In genomic region chr13:48975101-48975925, GRCh38 we compare ENCODE assay signal across 1 cellular context.
TF ChIP-seq lines count a peak whose summit lies in the region.

A gene with protein sequence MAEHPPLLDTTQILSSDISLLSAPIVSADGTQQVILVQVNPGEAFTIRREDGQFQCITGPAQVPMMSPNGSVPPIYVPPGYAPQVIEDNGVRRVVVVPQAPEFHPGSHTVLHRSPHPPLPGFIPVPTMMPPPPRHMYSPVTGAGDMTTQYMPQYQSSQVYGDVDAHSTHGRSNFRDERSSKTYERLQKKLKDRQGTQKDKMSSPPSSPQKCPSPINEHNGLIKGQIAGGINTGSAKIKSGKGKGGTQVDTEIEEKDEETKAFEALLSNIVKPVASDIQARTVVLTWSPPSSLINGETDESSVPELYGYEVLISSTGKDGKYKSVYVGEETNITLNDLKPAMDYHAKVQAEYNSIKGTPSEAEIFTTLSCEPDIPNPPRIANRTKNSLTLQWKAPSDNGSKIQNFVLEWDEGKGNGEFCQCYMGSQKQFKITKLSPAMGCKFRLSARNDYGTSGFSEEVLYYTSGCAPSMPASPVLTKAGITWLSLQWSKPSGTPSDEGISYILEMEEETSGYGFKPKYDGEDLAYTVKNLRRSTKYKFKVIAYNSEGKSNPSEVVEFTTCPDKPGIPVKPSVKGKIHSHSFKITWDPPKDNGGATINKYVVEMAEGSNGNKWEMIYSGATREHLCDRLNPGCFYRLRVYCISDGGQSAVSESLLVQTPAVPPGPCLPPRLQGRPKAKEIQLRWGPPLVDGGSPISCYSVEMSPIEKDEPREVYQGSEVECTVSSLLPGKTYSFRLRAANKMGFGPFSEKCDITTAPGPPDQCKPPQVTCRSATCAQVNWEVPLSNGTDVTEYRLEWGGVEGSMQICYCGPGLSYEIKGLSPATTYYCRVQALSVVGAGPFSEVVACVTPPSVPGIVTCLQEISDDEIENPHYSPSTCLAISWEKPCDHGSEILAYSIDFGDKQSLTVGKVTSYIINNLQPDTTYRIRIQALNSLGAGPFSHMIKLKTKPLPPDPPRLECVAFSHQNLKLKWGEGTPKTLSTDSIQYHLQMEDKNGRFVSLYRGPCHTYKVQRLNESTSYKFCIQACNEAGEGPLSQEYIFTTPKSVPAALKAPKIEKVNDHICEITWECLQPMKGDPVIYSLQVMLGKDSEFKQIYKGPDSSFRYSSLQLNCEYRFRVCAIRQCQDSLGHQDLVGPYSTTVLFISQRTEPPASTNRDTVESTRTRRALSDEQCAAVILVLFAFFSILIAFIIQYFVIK (plus strand): TSS chr13:48975912. CDS start chr13:49006191, 30,279 bp downstream.

TF ChIP-seq in K562, 482 proteins besides CTCF, POLR2A, EP300 and RAD21 (continued from another document):
- TF ChIP-seq, protein P1, sequence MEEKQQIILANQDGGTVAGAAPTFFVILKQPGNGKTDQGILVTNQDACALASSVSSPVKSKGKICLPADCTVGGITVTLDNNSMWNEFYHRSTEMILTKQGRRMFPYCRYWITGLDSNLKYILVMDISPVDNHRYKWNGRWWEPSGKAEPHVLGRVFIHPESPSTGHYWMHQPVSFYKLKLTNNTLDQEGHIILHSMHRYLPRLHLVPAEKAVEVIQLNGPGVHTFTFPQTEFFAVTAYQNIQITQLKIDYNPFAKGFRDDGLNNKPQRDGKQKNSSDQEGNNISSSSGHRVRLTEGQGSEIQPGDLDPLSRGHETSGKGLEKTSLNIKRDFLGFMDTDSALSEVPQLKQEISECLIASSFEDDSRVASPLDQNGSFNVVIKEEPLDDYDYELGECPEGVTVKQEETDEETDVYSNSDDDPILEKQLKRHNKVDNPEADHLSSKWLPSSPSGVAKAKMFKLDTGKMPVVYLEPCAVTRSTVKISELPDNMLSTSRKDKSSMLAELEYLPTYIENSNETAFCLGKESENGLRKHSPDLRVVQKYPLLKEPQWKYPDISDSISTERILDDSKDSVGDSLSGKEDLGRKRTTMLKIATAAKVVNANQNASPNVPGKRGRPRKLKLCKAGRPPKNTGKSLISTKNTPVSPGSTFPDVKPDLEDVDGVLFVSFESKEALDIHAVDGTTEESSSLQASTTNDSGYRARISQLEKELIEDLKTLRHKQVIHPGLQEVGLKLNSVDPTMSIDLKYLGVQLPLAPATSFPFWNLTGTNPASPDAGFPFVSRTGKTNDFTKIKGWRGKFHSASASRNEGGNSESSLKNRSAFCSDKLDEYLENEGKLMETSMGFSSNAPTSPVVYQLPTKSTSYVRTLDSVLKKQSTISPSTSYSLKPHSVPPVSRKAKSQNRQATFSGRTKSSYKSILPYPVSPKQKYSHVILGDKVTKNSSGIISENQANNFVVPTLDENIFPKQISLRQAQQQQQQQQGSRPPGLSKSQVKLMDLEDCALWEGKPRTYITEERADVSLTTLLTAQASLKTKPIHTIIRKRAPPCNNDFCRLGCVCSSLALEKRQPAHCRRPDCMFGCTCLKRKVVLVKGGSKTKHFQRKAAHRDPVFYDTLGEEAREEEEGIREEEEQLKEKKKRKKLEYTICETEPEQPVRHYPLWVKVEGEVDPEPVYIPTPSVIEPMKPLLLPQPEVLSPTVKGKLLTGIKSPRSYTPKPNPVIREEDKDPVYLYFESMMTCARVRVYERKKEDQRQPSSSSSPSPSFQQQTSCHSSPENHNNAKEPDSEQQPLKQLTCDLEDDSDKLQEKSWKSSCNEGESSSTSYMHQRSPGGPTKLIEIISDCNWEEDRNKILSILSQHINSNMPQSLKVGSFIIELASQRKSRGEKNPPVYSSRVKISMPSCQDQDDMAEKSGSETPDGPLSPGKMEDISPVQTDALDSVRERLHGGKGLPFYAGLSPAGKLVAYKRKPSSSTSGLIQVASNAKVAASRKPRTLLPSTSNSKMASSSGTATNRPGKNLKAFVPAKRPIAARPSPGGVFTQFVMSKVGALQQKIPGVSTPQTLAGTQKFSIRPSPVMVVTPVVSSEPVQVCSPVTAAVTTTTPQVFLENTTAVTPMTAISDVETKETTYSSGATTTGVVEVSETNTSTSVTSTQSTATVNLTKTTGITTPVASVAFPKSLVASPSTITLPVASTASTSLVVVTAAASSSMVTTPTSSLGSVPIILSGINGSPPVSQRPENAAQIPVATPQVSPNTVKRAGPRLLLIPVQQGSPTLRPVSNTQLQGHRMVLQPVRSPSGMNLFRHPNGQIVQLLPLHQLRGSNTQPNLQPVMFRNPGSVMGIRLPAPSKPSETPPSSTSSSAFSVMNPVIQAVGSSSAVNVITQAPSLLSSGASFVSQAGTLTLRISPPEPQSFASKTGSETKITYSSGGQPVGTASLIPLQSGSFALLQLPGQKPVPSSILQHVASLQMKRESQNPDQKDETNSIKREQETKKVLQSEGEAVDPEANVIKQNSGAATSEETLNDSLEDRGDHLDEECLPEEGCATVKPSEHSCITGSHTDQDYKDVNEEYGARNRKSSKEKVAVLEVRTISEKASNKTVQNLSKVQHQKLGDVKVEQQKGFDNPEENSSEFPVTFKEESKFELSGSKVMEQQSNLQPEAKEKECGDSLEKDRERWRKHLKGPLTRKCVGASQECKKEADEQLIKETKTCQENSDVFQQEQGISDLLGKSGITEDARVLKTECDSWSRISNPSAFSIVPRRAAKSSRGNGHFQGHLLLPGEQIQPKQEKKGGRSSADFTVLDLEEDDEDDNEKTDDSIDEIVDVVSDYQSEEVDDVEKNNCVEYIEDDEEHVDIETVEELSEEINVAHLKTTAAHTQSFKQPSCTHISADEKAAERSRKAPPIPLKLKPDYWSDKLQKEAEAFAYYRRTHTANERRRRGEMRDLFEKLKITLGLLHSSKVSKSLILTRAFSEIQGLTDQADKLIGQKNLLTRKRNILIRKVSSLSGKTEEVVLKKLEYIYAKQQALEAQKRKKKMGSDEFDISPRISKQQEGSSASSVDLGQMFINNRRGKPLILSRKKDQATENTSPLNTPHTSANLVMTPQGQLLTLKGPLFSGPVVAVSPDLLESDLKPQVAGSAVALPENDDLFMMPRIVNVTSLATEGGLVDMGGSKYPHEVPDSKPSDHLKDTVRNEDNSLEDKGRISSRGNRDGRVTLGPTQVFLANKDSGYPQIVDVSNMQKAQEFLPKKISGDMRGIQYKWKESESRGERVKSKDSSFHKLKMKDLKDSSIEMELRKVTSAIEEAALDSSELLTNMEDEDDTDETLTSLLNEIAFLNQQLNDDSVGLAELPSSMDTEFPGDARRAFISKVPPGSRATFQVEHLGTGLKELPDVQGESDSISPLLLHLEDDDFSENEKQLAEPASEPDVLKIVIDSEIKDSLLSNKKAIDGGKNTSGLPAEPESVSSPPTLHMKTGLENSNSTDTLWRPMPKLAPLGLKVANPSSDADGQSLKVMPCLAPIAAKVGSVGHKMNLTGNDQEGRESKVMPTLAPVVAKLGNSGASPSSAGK (IDR thresholded peaks at IDR 0.05) = peak; percentile 88
- TF ChIP-seq, protein P2, sequence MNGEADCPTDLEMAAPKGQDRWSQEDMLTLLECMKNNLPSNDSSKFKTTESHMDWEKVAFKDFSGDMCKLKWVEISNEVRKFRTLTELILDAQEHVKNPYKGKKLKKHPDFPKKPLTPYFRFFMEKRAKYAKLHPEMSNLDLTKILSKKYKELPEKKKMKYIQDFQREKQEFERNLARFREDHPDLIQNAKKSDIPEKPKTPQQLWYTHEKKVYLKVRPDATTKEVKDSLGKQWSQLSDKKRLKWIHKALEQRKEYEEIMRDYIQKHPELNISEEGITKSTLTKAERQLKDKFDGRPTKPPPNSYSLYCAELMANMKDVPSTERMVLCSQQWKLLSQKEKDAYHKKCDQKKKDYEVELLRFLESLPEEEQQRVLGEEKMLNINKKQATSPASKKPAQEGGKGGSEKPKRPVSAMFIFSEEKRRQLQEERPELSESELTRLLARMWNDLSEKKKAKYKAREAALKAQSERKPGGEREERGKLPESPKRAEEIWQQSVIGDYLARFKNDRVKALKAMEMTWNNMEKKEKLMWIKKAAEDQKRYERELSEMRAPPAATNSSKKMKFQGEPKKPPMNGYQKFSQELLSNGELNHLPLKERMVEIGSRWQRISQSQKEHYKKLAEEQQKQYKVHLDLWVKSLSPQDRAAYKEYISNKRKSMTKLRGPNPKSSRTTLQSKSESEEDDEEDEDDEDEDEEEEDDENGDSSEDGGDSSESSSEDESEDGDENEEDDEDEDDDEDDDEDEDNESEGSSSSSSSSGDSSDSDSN (IDR thresholded peaks at IDR 0.05; ENCODE audit: borderline replicate concordance in 1 of 2, low read depth in 2 of 2, low read length in 2 of 2) = peak in 1 of 2 experiments; percentile 33; a peak in 1 of 4 replicates
- TF ChIP-seq EHMT2 (IDR thresholded peaks at IDR 0.05) (no peak), NR4A1 (CRISPR knock-in tag; IDR thresholded peaks at IDR 0.05) (no peak), NR4A1 (tag; IDR thresholded peaks at IDR 0.05) (0 out of 2 replicates have a peak, but pooled peaks have one; percentile 24), NR2C2 (CRISPR knock-in tag; IDR thresholded peaks at IDR 0.05) (no peak), NR2C2 (tag; IDR thresholded peaks at IDR 0.05) (no peak; the same call in 1 of the 2 replicates), RB1 (IDR thresholded peaks at IDR 0.05; ENCODE audit: low read depth) (peak; percentile 37)
- TF ChIP-seq, protein P3, sequence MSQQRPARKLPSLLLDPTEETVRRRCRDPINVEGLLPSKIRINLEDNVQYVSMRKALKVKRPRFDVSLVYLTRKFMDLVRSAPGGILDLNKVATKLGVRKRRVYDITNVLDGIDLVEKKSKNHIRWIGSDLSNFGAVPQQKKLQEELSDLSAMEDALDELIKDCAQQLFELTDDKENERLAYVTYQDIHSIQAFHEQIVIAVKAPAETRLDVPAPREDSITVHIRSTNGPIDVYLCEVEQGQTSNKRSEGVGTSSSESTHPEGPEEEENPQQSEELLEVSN (IDR thresholded peaks at IDR 0.05; ENCODE audit: borderline replicate concordance in 1 of 2, extremely low read depth in 1 of 2, insufficient read depth in 1 of 2, insufficient read length in 1 of 2, low read depth in 1 of 2, low read length in 1 of 2, poor library complexity in 1 of 2, severe bottlenecking in 1 of 2) = peak in 1 of 2 experiments; percentile 80
